Comparison of ENCODE assay signal across 20 cellular contexts in genomic region chr10:131620904-131621303, GRCh38.
DNase-seq lines count a peak whose midpoint lies in the region; ATAC-seq, FAIRE-seq and TF ChIP-seq lines count a peak whose summit lies in the region.
"Had no signal": no experiment of that assay in that cellular context is flagged by ENCODE, and none has a peak within 500 bp of the region (broad histone marks: within the 10 kb centered on the region; RNA-seq: fewer than 3 reads in every experiment).

No MANE protein-coding gene starts in this region.

- POLR2A ChIA-PET in H1 (lab: Charles Lee; ENCODE audit: partially characterized antibody), result no interaction called here

- peaks cover 2% of the 10 kb centered on the region for H3K36me3 Mint-ChIP-seq in osteocyte (ENCODE audit: unreplicated experiment)
- H3K36me3 Mint-ChIP-seq: CD14-positive monocyte; CD4-positive, alpha-beta memory T cell had no signal

- peak overlapping the region; percentile 10 for H4K91ac ChIP-seq in H1 (replicated peaks; ENCODE audit: insufficient read length, low read length)

- H2BK120ac ChIP-seq in H1 (replicated peaks; ENCODE audit: low read depth, low read length), result no peak overlapping the region

- no peaks in the 10 kb centered on the region for H3K27me3 Mint-ChIP-seq in osteocyte (ENCODE audit: unreplicated experiment)

- no peak overlapping the region for H3K27ac Mint-ChIP-seq in osteocyte (ENCODE audit: unreplicated experiment)
- H3K27ac Mint-ChIP-seq: CD14-positive monocyte; CD4-positive, alpha-beta memory T cell had no signal

- TF ChIP-seq EP300 in H1 (IDR thresholded peaks at IDR 0.05; ENCODE audit: borderline replicate concordance in 1 of 2, low read depth in 2 of 2, low read length in 2 of 2), result no peak

- no peak overlapping the region for H3K56ac ChIP-seq in H1 (replicated peaks; ENCODE audit: insufficient read length, low read depth, low read length)

- WGBS in H1 (ENCODE audit: extremely low coverage in 1 of 2, insufficient coverage in 1 of 2, insufficient read length in 1 of 2, insufficient replicate concordance in 2 of 2, low coverage in 1 of 2, low lambda C conversion rate in 2 of 2, missing lambda C conversion rate in 1 of 2), 2 experiments, result 87% methylated on average over 7 of the region's 7 CpGs; no CpG with 5 or more reads in 1 of the 2 experiments

- TF ChIP-seq CTCF in H1 (IDR thresholded peaks at IDR 0.05; ENCODE audit: control extremely low read depth in 1 of 3, insufficient read depth in 1 of 3, low read depth in 1 of 3, low read length in 3 of 3), result no peak
- no peak for TF ChIP-seq CTCF in osteocyte (IDR thresholded peaks at IDR 0.05)
- TF ChIP-seq CTCF in osteoblast (IDR thresholded peaks at IDR 0.05; ENCODE audit: extremely low read depth, low read depth, low read length), result no peak

- no peak overlapping the region for H3K18ac ChIP-seq in H1 (ENCODE audit: extremely low read depth, low read length)

- H3K27me3 ChIP-seq in BLaER1, result no peaks in the 10 kb centered on the region
- no peaks in the 10 kb centered on the region for H3K27me3 ChIP-seq in H1 (replicated peaks in 1 of 4; ENCODE audit: control insufficient read depth in 3 of 4, extremely low read depth in 1 of 4, insufficient read depth in 3 of 4, low read length in 3 of 4)
- no peaks in the 10 kb centered on the region for H3K27me3 ChIP-seq in osteoblast (ENCODE audit: insufficient read depth, low read length)

- H3K4me1 Mint-ChIP-seq in osteocyte (ENCODE audit: unreplicated experiment), result no peaks in the 10 kb centered on the region
- H3K4me1 Mint-ChIP-seq: CD14-positive monocyte; CD4-positive, alpha-beta memory T cell; H9 had no signal

- H2BK15ac ChIP-seq in H1 (ENCODE audit: low read length), result no peak overlapping the region

- 0 out of 2 replicates have a peak overlapping the region, but pooled peaks have one; percentile 14 for H2BK12ac ChIP-seq in H1 (ENCODE audit: low read depth, low read length)

- H2BK20ac ChIP-seq in H1 (ENCODE audit: low read length), result no peak overlapping the region

- peak overlapping the region; percentile 39; the same call in 1 of the 2 replicates for H2AK5ac ChIP-seq in H1 (ENCODE audit: low read depth, low read length)

- H3K4me1 ChIP-seq in BLaER1 (peaks cover 29% of the 10 kb centered on the region), H1 (replicated peaks in 1 of 4; ENCODE audit: control insufficient read depth in 3 of 4, insufficient read depth in 4 of 4, low read length in 3 of 4) (no peaks in the 10 kb centered on the region; a peak in 2 of 7 replicates), osteoblast (ENCODE audit: insufficient read depth, low read length) (no peaks in the 10 kb centered on the region)

- peaks cover 11% of the 10 kb centered on the region for H3K9me3 Mint-ChIP-seq in osteocyte (ENCODE audit: unreplicated experiment)

- H4K5ac ChIP-seq in H1 (ENCODE audit: insufficient read length, low read depth, low read length), result no peak overlapping the region

- no peaks in the 10 kb centered on the region for H3K36me3 ChIP-seq in BLaER1
- no peaks in the 10 kb centered on the region for H3K36me3 ChIP-seq in H1 (ENCODE audit: control insufficient read depth in 2 of 4, insufficient read depth in 4 of 4, low read length in 3 of 4)
- no peaks in the 10 kb centered on the region for H3K36me3 ChIP-seq in osteoblast (ENCODE audit: insufficient read depth, low read length)

- 0 out of 2 replicates have a peak, but pooled peaks cover 4% of the 10 kb centered on the region for H3K23me2 ChIP-seq in H1 (ENCODE audit: low read depth, low read length)

- H3K4me2 ChIP-seq in BLaER1 (peak overlapping the region; percentile 69), H1 (ENCODE audit: insufficient read depth in 1 of 2, low read depth in 2 of 2, low read length in 2 of 2) (no peak overlapping the region), osteoblast (ENCODE audit: insufficient read depth, low read length) (no peak overlapping the region)

- H3K4me3 ChIP-seq in BLaER1, result no peak overlapping the region
- H3K4me3 ChIP-seq in H1 (ENCODE audit: extremely low read depth in 1 of 4, insufficient read depth in 2 of 4, low read depth in 3 of 4, low read length in 4 of 4), result no peak overlapping the region
- no peak overlapping the region for H3K4me3 ChIP-seq in osteoblast (ENCODE audit: insufficient read depth, low read length)
- H3K4me3 ChIP-seq: GM23248 had no signal

- no peaks in the 10 kb centered on the region for H4K20me1 ChIP-seq in BLaER1
- no peaks in the 10 kb centered on the region for H4K20me1 ChIP-seq in H1 (replicated peaks in 1 of 2; ENCODE audit: control insufficient read depth in 1 of 2, insufficient read depth in 2 of 2, low read length in 2 of 2)
- H4K20me1 ChIP-seq in osteoblast (ENCODE audit: insufficient read depth, low read length), result no peaks in the 10 kb centered on the region

- no peak for TF ChIP-seq RAD21 in H1 (IDR thresholded peaks at IDR 0.05 in 1 of 2, conservative IDR thresholded peaks at IDR 0.05 in 1 of 2; ENCODE audit: low read depth in 2 of 2, low read length in 2 of 2)

- H3K79me2 ChIP-seq in H1 (ENCODE audit: control insufficient read depth in 1 of 2, insufficient read depth in 2 of 2, low read length in 2 of 2) (no peaks in the 10 kb centered on the region), osteoblast (ENCODE audit: insufficient read depth, low read length) (no peaks in the 10 kb centered on the region)

- H3K27ac ChIP-seq in BLaER1, result no peak overlapping the region
- H3K27ac ChIP-seq in H1 (ENCODE audit: low read depth, low read length), result no peak overlapping the region
- no peak overlapping the region for H3K27ac ChIP-seq in osteoblast (ENCODE audit: low read depth, low read length)
- H3K27ac ChIP-seq: GM23248 had no signal

- H3K9me3 ChIP-seq in BLaER1 (no peaks in the 10 kb centered on the region), H1 (ENCODE audit: insufficient read depth in 2 of 2, low read depth in 1 of 2, low read length in 1 of 2) (peaks cover 0 to 4% of the 10 kb centered on the region in 2 experiments; a peak in 1 of 4 replicates), osteoblast (ENCODE audit: low read depth, low read length) (peaks cover 2% of the 10 kb centered on the region)

- H4K8ac ChIP-seq in H1 (ENCODE audit: extremely low read depth, insufficient read depth, low read length), result no peak overlapping the region

- H2AFZ ChIP-seq in H1 (ENCODE audit: low read length) (no peak overlapping the region), osteoblast (ENCODE audit: low read length) (no peak overlapping the region)
- H2AFZ ChIP-seq: GM23248 had no signal

- H3K79me1 ChIP-seq in H1 (ENCODE audit: low read depth, low read length), result no peaks in the 10 kb centered on the region

- CTCF ChIA-PET in H1 (lab: Charles Lee; ENCODE audit: partially characterized antibody), result no interaction called here

- TF ChIP-seq POLR2A in H1 (IDR thresholded peaks at IDR 0.05; ENCODE audit: control extremely low read depth in 1 of 2, low read depth in 2 of 2, low read length in 2 of 2), result no peak

- no peak overlapping the region for H3K4me3 Mint-ChIP-seq in osteocyte (ENCODE audit: unreplicated experiment)
- H3K4me3 Mint-ChIP-seq: CD4-positive, alpha-beta memory T cell; H9 had no signal

- H3K14ac ChIP-seq in H1 (ENCODE audit: insufficient read length), result no peak overlapping the region

- H3K4ac ChIP-seq in H1 (replicated peaks; ENCODE audit: insufficient read length, low read depth, low read length), result no peak overlapping the region

- no peak for DNase-seq in H1 (ENCODE audit: low read depth in 1 of 2, low spot score in 2 of 2)
- peak; percentile 83 for DNase-seq in osteocyte (ENCODE audit: extremely low spot score, unreplicated experiment)
- no peak for DNase-seq in germinal center (ENCODE audit: low spot score)
- DNase-seq in osteoblast (ENCODE audit: insufficient read length, low spot score, missing footprints), result no peak
- DNase-seq: 8988T; Calu3; CD4-positive, alpha-beta memory T cell; COR-L47; DMS53; DND-41; GM23248; H9 had no signal

- ATAC-seq in HG02870 (IDR thresholded peaks at IDR 0.05; ENCODE audit: unreplicated experiment) (no peak), SK-N-SH treated with all-trans-retinoic acid at 6 μM for 48 hours (no peak)
- ATAC-seq: HCT116 had no signal

- H2BK5ac ChIP-seq in H1 (ENCODE audit: low read depth, low read length), result no peak overlapping the region; the same call in 1 of the 2 replicates

- no peak for FAIRE-seq in H1 (lab: Jason Lieb, UNC)
- FAIRE-seq: G401.6, GM12892, GM19239 had no signal

- H3K9ac ChIP-seq in BLaER1 (no peak overlapping the region), H1 (replicated peaks in 1 of 4; ENCODE audit: extremely low read depth in 1 of 4, low read depth in 3 of 4, low read length in 3 of 4) (no peak overlapping the region)
- H3K9ac ChIP-seq: GM23248 had no signal

- no peak overlapping the region for H3K23ac ChIP-seq in H1 (ENCODE audit: insufficient read length)

TF ChIP-seq in H1, 55 proteins besides CTCF, POLR2A, EP300 and RAD21 (continues in another document):
- TF ChIP-seq CBX5 (IDR thresholded peaks at IDR 0.05; ENCODE audit: low read depth, low read length) (no peak), CREB1 (IDR thresholded peaks at IDR 0.05) (no peak), RFX5 (IDR thresholded peaks at IDR 0.05; ENCODE audit: borderline replicate concordance, low read depth, low read length) (no peak), KDM4A (IDR thresholded peaks at IDR 0.05; ENCODE audit: low read depth, low read length, severe bottlenecking) (no peak), SAP30 (IDR thresholded peaks at IDR 0.05; ENCODE audit: insufficient read depth, insufficient replicate concordance, low read length) (no peak), RBBP5 (IDR thresholded peaks at IDR 0.05; ENCODE audit: borderline replicate concordance, low read depth, low read length) (no peak), SP4 (IDR thresholded peaks at IDR 0.05; ENCODE audit: low read length) (no peak), MAX (IDR thresholded peaks at IDR 0.05) (no peak)

TF ChIP-seq in SK-N-SH treated with all-trans-retinoic acid at 6 μM for 48 hours, 23 proteins besides CTCF, POLR2A, EP300 and RAD21 (continues in another document):
- no peak for TF ChIP-seq PPARA (CRISPR knock-in tag; IDR thresholded peaks at IDR 0.05; ENCODE audit: borderline replicate concordance)
- no peak for TF ChIP-seq ISL1 (CRISPR knock-in tag; IDR thresholded peaks at IDR 0.05)
- TF ChIP-seq, protein P1, sequence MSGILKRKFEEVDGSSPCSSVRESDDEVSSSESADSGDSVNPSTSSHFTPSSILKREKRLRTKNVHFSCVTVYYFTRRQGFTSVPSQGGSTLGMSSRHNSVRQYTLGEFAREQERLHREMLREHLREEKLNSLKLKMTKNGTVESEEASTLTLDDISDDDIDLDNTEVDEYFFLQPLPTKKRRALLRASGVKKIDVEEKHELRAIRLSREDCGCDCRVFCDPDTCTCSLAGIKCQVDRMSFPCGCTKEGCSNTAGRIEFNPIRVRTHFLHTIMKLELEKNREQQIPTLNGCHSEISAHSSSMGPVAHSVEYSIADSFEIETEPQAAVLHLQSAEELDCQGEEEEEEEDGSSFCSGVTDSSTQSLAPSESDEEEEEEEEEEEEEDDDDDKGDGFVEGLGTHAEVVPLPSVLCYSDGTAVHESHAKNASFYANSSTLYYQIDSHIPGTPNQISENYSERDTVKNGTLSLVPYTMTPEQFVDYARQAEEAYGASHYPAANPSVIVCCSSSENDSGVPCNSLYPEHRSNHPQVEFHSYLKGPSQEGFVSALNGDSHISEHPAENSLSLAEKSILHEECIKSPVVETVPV (CRISPR knock-in tag; IDR thresholded peaks at IDR 0.05), result no peak
- TF ChIP-seq ZFP30 (CRISPR knock-in tag; IDR thresholded peaks at IDR 0.05), result no peak
- no peak for TF ChIP-seq TCF4 (CRISPR knock-in tag; IDR thresholded peaks at IDR 0.05; ENCODE audit: borderline replicate concordance)
- TF ChIP-seq GLIS3 (CRISPR knock-in tag; IDR thresholded peaks at IDR 0.05), result no peak
